Comparison of ENCODE assay signal across 1 cellular context in the genomic region with DNA sequence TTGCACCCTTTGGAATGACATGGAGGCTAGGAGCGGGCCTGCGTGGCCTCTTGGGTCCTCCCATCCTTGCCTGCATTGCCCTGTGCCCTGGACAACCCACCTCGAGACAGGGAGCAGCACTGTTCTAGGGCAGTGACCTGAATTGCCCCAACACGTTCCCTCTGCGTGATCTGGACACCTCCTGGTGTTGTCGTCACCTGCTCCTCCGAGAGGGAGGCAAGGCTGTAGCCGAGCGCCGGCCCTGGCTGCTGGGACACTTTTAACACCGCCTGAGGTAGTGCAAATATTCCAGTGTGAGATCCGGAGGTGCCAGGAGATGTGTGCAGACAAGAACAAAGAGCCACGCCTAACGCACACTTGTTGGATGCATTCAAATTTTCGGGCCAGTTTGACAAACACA.
TF ChIP-seq lines count a peak whose summit lies in the region.

No MANE protein-coding gene starts in this region.

TF ChIP-seq in WTC11, 78 proteins besides CTCF, POLR2A, EP300 and RAD21 (continued from another document):
- no peak for TF ChIP-seq ZNF219 (CRISPR knock-in tag; IDR thresholded peaks at IDR 0.05; ENCODE audit: borderline replicate concordance)
- no peak for TF ChIP-seq ZNF263 (CRISPR knock-in tag; IDR thresholded peaks at IDR 0.05; ENCODE audit: low read depth)
- TF ChIP-seq ZNF121 (CRISPR knock-in tag; IDR thresholded peaks at IDR 0.05), result no peak
- TF ChIP-seq, protein P1, sequence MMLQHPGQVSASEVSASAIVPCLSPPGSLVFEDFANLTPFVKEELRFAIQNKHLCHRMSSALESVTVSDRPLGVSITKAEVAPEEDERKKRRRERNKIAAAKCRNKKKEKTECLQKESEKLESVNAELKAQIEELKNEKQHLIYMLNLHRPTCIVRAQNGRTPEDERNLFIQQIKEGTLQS (CRISPR knock-in tag; conservative IDR thresholded peaks at IDR 0.05), result no peak
- TF ChIP-seq MYBL2 (CRISPR knock-in tag; IDR thresholded peaks at IDR 0.05), result no peak
- no peak for TF ChIP-seq KAT7 (CRISPR knock-in tag; IDR thresholded peaks at IDR 0.05; ENCODE audit: borderline replicate concordance)
- TF ChIP-seq, protein P2, sequence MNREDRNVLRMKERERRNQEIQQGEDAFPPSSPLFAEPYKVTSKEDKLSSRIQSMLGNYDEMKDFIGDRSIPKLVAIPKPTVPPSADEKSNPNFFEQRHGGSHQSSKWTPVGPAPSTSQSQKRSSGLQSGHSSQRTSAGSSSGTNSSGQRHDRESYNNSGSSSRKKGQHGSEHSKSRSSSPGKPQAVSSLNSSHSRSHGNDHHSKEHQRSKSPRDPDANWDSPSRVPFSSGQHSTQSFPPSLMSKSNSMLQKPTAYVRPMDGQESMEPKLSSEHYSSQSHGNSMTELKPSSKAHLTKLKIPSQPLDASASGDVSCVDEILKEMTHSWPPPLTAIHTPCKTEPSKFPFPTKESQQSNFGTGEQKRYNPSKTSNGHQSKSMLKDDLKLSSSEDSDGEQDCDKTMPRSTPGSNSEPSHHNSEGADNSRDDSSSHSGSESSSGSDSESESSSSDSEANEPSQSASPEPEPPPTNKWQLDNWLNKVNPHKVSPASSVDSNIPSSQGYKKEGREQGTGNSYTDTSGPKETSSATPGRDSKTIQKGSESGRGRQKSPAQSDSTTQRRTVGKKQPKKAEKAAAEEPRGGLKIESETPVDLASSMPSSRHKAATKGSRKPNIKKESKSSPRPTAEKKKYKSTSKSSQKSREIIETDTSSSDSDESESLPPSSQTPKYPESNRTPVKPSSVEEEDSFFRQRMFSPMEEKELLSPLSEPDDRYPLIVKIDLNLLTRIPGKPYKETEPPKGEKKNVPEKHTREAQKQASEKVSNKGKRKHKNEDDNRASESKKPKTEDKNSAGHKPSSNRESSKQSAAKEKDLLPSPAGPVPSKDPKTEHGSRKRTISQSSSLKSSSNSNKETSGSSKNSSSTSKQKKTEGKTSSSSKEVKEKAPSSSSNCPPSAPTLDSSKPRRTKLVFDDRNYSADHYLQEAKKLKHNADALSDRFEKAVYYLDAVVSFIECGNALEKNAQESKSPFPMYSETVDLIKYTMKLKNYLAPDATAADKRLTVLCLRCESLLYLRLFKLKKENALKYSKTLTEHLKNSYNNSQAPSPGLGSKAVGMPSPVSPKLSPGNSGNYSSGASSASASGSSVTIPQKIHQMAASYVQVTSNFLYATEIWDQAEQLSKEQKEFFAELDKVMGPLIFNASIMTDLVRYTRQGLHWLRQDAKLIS (CRISPR knock-in tag; IDR thresholded peaks at IDR 0.05; ENCODE audit: borderline replicate concordance), result no peak
- TF ChIP-seq JUN (CRISPR knock-in tag; IDR thresholded peaks at IDR 0.05), result no peak
- TF ChIP-seq, protein P3, sequence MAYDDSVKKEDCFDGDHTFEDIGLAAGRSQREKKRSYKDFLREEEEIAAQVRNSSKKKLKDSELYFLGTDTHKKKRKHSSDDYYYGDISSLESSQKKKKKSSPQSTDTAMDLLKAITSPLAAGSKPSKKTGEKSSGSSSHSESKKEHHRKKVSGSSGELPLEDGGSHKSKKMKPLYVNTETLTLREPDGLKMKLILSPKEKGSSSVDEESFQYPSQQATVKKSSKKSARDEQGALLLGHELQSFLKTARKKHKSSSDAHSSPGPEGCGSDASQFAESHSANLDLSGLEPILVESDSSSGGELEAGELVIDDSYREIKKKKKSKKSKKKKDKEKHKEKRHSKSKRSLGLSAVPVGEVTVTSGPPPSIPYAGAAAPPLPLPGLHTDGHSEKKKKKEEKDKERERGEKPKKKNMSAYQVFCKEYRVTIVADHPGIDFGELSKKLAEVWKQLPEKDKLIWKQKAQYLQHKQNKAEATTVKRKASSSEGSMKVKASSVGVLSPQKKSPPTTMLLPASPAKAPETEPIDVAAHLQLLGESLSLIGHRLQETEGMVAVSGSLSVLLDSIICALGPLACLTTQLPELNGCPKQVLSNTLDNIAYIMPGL (CRISPR knock-in tag; IDR thresholded peaks at IDR 0.05), result no peak
TF ChIP-seq in WTC11: peak in this region for 0.
